ENCODE assay signal across 8 cellular contexts in genomic region chr4:120353235-120353634, GRCh38.
"Had no signal": no experiment of that assay in that cellular context is flagged by ENCODE, and none has a peak within 500 bp of the region (broad histone marks: within the 10 kb centered on the region; RNA-seq: fewer than 3 reads in every experiment).

No MANE protein-coding gene starts in this region.

- H3K4me3 ChIP-seq: GM12878 had no signal

- FAIRE-seq: G401.6, GM12878, GM12891, GM12892, GM18507, GM19239 had no signal

- ATAC-seq: GM12878 had no signal

- DNase-seq: GDM1, GF-D8 had no signal
